18 cellular contexts compared by ENCODE assay signal in genomic region chr16:56561126-56561525, GRCh38. TPM values are rescaled to one million over a fixed set of nuclear protein-coding genes. Genes with fewer than 3 reads are reported as not detected.
DNase-seq lines count a peak whose midpoint lies in the region; ATAC-seq and TF ChIP-seq lines count a peak whose summit lies in the region.
"Had no signal": no experiment of that assay in that cellular context is flagged by ENCODE, and none has a peak within 500 bp of the region (broad histone marks: within the 10 kb centered on the region; RNA-seq: fewer than 3 reads in every experiment).

No MANE protein-coding gene starts in this region.

- H3K27ac ChIP-seq in neuronal stem cell (replicated peaks; ENCODE audit: low read length) (no peak overlapping the region), PC-9 (no peak overlapping the region)

- intact Hi-C loops in PC-9 (cut with micrococcal nuclease; ENCODE audit: unreplicated experiment): no loop called here

- no peak overlapping the region for H3K4ac ChIP-seq in neuronal stem cell (ENCODE audit: low read length)

- no peaks in the 10 kb centered on the region for H3K9me2 ChIP-seq in PC-9 (ENCODE audit: insufficient read depth)

- no peaks in the 10 kb centered on the region for H3F3A ChIP-seq in PC-9 (ENCODE audit: insufficient read depth, low read depth)

- POLR2A ChIA-PET in PC-9 (lab: Charles Lee; ENCODE audit: unreplicated experiment): no interaction called here

- H2BK12ac ChIP-seq in neuronal stem cell (ENCODE audit: low read length): no peak overlapping the region

- no peaks in the 10 kb centered on the region for H3K36me3 ChIP-seq in neuronal stem cell (replicated peaks in 1 of 2; ENCODE audit: control insufficient read depth in 2 of 2, insufficient read depth in 2 of 2, low read length in 2 of 2)
- H3K36me3 ChIP-seq in PC-9 (ENCODE audit: low read depth): no peaks in the 10 kb centered on the region
- H3K36me3 ChIP-seq: BE2C had no signal

- H3K4me1 ChIP-seq in neuronal stem cell (ENCODE audit: control insufficient read depth in 2 of 2, insufficient read depth in 1 of 2, low read depth in 1 of 2, low read length in 2 of 2) (peaks cover 0 to 5% of the 10 kb centered on the region in 2 donors), PC-9 (replicated peaks; ENCODE audit: insufficient read depth) (no peaks in the 10 kb centered on the region)
- H3K4me1 ChIP-seq: BE2C had no signal

- H3K4me2 ChIP-seq in neuronal stem cell (ENCODE audit: insufficient read depth, low read length, poor library complexity, severe bottlenecking) (no peak overlapping the region), PC-9 (no peak overlapping the region)

- H3K4me3 ChIP-seq in neuronal stem cell (ENCODE audit: low read length in 2 of 2): no peak overlapping the region
- H3K4me3 ChIP-seq in PC-9: no peak overlapping the region

- no peaks in the 10 kb centered on the region for H3K79me1 ChIP-seq in neuronal stem cell (ENCODE audit: low read depth, low read length)

- no peaks in the 10 kb centered on the region for H3K79me2 ChIP-seq in PC-9 (ENCODE audit: low read depth)

- no peak overlapping the region for H2AK5ac ChIP-seq in neuronal stem cell (ENCODE audit: low read depth, low read length)

- H3K23ac ChIP-seq in neuronal stem cell (ENCODE audit: low read depth, low read length, poor library complexity): no peak overlapping the region

- no peak overlapping the region for H3K14ac ChIP-seq in neuronal stem cell (ENCODE audit: low read length)

- H3K27me3 ChIP-seq in neuronal stem cell (ENCODE audit: control insufficient read depth in 3 of 3, insufficient read depth in 3 of 3, low read depth in 1 of 3, low read length in 3 of 3): peaks cover 0 to 54% (median 0%) of the 10 kb centered on the region in 3 experiments
- H3K27me3 ChIP-seq in PC-9 (ENCODE audit: insufficient read depth, low read depth): peaks cover under 1% of the 10 kb centered on the region; the same call in 1 of the 2 replicates

- no peak overlapping the region for H4K8ac ChIP-seq in neuronal stem cell (ENCODE audit: low read depth, low read length)

- ATAC-seq in GM21528 (IDR thresholded peaks at IDR 0.05; ENCODE audit: low FRiP score, unreplicated experiment): no peak
- ATAC-seq: CD8-positive, alpha-beta T cell; HCT116; HepG2 had no signal

- DNase-seq in activated naive CD4-positive, alpha-beta T cell treated with anti-CD3 and anti-CD28 coated beads, Interleukin-2, amount 10 ng/mL, durations not matched to agents 7 days and 5 days: no peak
- DNase-seq in activated naive CD4-positive, alpha-beta T cell treated with Interleukin-2 at 50 U/mL for 16 hours: no peak
- DNase-seq in islet precursor cell (peak; percentile 10), neuronal stem cell (ENCODE audit: low spot score) (no peak), PC-9 (no peak)
- DNase-seq: BE2C; Calu3; CD8-positive, alpha-beta T cell; DMS79 treated with DMSO at 0.1 percent for 48 hours; GF-D8; GOT3; H7 had no signal

- no peak overlapping the region for H2AFZ ChIP-seq in neuronal stem cell (ENCODE audit: low read length)
- no peak overlapping the region for H2AFZ ChIP-seq in PC-9

- H2BK120ac ChIP-seq in neuronal stem cell (ENCODE audit: low read depth, low read length): no peak overlapping the region

- H2BK15ac ChIP-seq in neuronal stem cell (ENCODE audit: low read length): no peak overlapping the region

- no peak overlapping the region for H3K4me3 Mint-ChIP-seq in activated naive CD4-positive, alpha-beta T cell treated with anti-CD3 and anti-CD28 coated beads, Interleukin-2, amount 10 ng/mL, durations not matched to agents 7 days and 5 days
- H3K4me3 Mint-ChIP-seq: CD14-positive monocyte; CD8-positive, alpha-beta T cell; IgD-negative memory B cell had no signal

- H3K9me3 ChIP-seq in neuronal stem cell (replicated peaks in 1 of 2; ENCODE audit: control insufficient read depth in 2 of 2, insufficient read depth in 1 of 2, low read depth in 1 of 2, low read length in 2 of 2) (no peaks in the 10 kb centered on the region), PC-9 (ENCODE audit: insufficient read depth, low read depth) (no peaks in the 10 kb centered on the region)
- H3K9me3 ChIP-seq: BE2C had no signal

- no peak for TF ChIP-seq CTCF in PC-9 (conservative IDR thresholded peaks at IDR 0.05)

- H3K9ac ChIP-seq in neuronal stem cell (ENCODE audit: low read depth, low read length, poor library complexity): no peak overlapping the region

- no peaks in the 10 kb centered on the region for H3K9me3 Mint-ChIP-seq in activated naive CD4-positive, alpha-beta T cell treated with anti-CD3 and anti-CD28 coated beads, Interleukin-2, amount 10 ng/mL, durations not matched to agents 7 days and 5 days
- H3K9me3 Mint-ChIP-seq: CD8-positive, alpha-beta T cell; IgD-negative memory B cell had no signal

- WGBS in neuronal stem cell (ENCODE audit: extremely low coverage in 2 of 2, insufficient read length in 2 of 2, insufficient replicate concordance in 1 of 2), 2 donors: no CpG with 5 or more reads among the region's 1 CpG

- no peak overlapping the region for H2BK5ac ChIP-seq in neuronal stem cell (ENCODE audit: low read length)

- H4K20me1 ChIP-seq in PC-9 (ENCODE audit: insufficient read depth): no peaks in the 10 kb centered on the region

- H3K18ac ChIP-seq in neuronal stem cell (ENCODE audit: low read length): peak overlapping the region; percentile 35

- peaks cover under 1% of the 10 kb centered on the region for H3K4me1 Mint-ChIP-seq in activated naive CD4-positive, alpha-beta T cell treated with anti-CD3 and anti-CD28 coated beads, Interleukin-2, amount 10 ng/mL, durations not matched to agents 7 days and 5 days
- H3K4me1 Mint-ChIP-seq: CD14-positive monocyte had no signal

- CTCF ChIA-PET in activated naive CD4-positive, alpha-beta T cell treated with anti-CD3 and anti-CD28 coated beads, Interleukin-2, amount 10 ng/mL, durations not matched to agents 7 days and 5 days (lab: Charles Lee): interaction anchor here (0.9 kb wide), 1 partner anchor 9 kb away, joined by 4 read pairs; no protein-coding TSS in a partner anchor
- CTCF ChIA-PET in PC-9 (lab: Charles Lee): no interaction called here

- peaks cover 73% of the 10 kb centered on the region for H3K27me3 Mint-ChIP-seq in activated naive CD4-positive, alpha-beta T cell treated with anti-CD3 and anti-CD28 coated beads, Interleukin-2, amount 10 ng/mL, durations not matched to agents 7 days and 5 days

- no peak overlapping the region for H4K91ac ChIP-seq in neuronal stem cell (ENCODE audit: low read depth, low read length, poor library complexity)

- H3K27ac Mint-ChIP-seq in activated naive CD4-positive, alpha-beta T cell treated with anti-CD3 and anti-CD28 coated beads, Interleukin-2, amount 10 ng/mL, durations not matched to agents 7 days and 5 days: peak overlapping the region; percentile 53
- H3K27ac Mint-ChIP-seq: CD14-positive monocyte; CD8-positive, alpha-beta T cell; IgD-negative memory B cell had no signal

- H3K36me3 Mint-ChIP-seq in activated naive CD4-positive, alpha-beta T cell treated with anti-CD3 and anti-CD28 coated beads, Interleukin-2, amount 10 ng/mL, durations not matched to agents 7 days and 5 days: no peaks in the 10 kb centered on the region
- H3K36me3 Mint-ChIP-seq: CD14-positive monocyte; CD8-positive, alpha-beta T cell had no signal

- no TSS peak for BruUV-seq in PC-9 (replicated peaks; lab: Mats Ljungman, UMichigan)

RNA-seq across cellular contexts. Expression of gene MT4, which starts 3.7 kb away (rescaled TPM):
- not detected for polyA plus RNA-seq in neuronal stem cell (2013, experiment 1 of 2)
- polyA plus RNA-seq in neuronal stem cell (2013, experiment 2 of 2): not detected
- not detected in 2 replicates for total RNA-seq in PC-9 (2021)
- total RNA-seq: A172; Calu3; CD8-positive, alpha-beta T cell; H7; HepG2 had no signal
- polyA plus RNA-seq: CD14-positive monocyte, HepG2, IgD-negative memory B cell had no signal

RNA-seq across cellular contexts. Expression of gene MT3, which starts 28.2 kb away (rescaled TPM):
- not detected for polyA plus RNA-seq in neuronal stem cell (2013, experiment 1 of 2)
- polyA plus RNA-seq in neuronal stem cell (2013, experiment 2 of 2): not detected
- total RNA-seq in PC-9 (2021): not detected in 2 replicates
- total RNA-seq: A172, Calu3, HepG2 had no signal
- polyA plus RNA-seq: CD14-positive monocyte, HepG2, IgD-negative memory B cell had no signal

RNA-seq across cellular contexts. Expression of gene BBS2, which starts 41.3 kb away (rescaled TPM):
- 38.4 TPM for polyA plus RNA-seq in neuronal stem cell (2013, experiment 1 of 2)
- polyA plus RNA-seq in neuronal stem cell (2013, experiment 2 of 2): 38.3 TPM
- 56.3 and 77.8 TPM in 2 replicates for total RNA-seq in PC-9 (2021)

RNA-seq across cellular contexts. Expression of gene MT2A, which starts 47.3 kb away (rescaled TPM):
- polyA plus RNA-seq in neuronal stem cell (2013, experiment 1 of 2): 3.5 TPM
- polyA plus RNA-seq in neuronal stem cell (2013, experiment 2 of 2): 3.5 TPM
- 203 and 353 TPM in 2 replicates for total RNA-seq in PC-9 (2021)
